Comparison of ENCODE assay signal across 8 cellular contexts in the genomic region with DNA sequence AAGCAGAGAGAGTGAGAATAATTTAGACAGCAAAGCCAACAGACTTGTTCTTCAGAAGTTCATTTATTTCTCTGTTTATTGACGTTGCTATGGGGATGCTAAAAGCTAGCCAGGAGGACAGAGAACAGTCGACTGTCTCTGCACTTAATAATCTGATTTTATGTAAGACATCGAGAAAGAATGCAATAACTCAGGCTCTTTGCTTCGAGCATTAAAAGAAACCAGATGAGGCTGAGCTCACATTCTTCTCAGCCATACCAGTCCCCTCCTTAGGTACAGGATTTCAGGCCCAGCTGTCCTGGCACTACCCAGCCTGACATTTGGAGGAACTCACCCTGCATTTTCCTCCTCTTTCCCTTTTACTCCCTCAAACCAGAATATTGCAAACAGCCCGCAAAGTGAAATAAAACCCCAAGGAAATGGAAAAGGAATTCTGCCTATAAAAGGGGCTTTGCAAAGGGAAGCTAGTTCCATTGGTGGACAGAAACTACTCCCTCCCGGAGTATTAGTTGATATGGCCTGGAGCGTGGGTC. TPM values are rescaled to one million over a fixed set of nuclear protein-coding genes. Genes with fewer than 3 reads are reported as not detected.
DNase-seq lines count a peak whose midpoint lies in the region; ATAC-seq and TF ChIP-seq lines count a peak whose summit lies in the region.
"Had no signal": no experiment of that assay in that cellular context is flagged by ENCODE, and none has a peak within 500 bp of the region (broad histone marks: within the 10 kb centered on the region; RNA-seq: fewer than 3 reads in every experiment).

No MANE protein-coding gene starts in this region.

- H3K27me3 Mint-ChIP-seq in activated naive CD4-positive, alpha-beta T cell treated with anti-CD3 and anti-CD28 coated beads for 36 hours (ENCODE audit: low read depth) = no peaks in the 10 kb centered on the region

- peaks cover 6% of the 10 kb centered on the region for H3K9me3 Mint-ChIP-seq in activated naive CD4-positive, alpha-beta T cell treated with anti-CD3 and anti-CD28 coated beads for 36 hours

- WGBS in thyroid gland, 2 donors = 28% methylated on average over 7 of the region's 7 CpGs

- H3K36me3 ChIP-seq in left lung (no peaks in the 10 kb centered on the region), thyroid gland (no peaks in the 10 kb centered on the region)

- H3K27ac Mint-ChIP-seq in activated naive CD4-positive, alpha-beta T cell treated with anti-CD3 and anti-CD28 coated beads for 36 hours = no peak overlapping the region

- DNase-seq in NCI-H526 (lab: John Stamatoyannopoulos, UW) (peak; percentile 30 to 57), cardiac fibroblast (ENCODE audit: low read depth in 2 of 2) (peak; percentile 85 to 92), left lung (no peak), thyroid gland (no peak), 8988T (no peak), T-helper 9 cell (no peak)
- no peak for DNase-seq in activated naive CD4-positive, alpha-beta T cell treated with anti-CD3 and anti-CD28 coated beads for 36 hours
- DNase-seq: activated gamma-delta T cell treated with Interleukin-2 at 50 U/mL for 16 hours had no signal

- H3K27ac ChIP-seq in left lung (peak overlapping the region; percentile 63 to 81), thyroid gland (peak overlapping the region; percentile 68 to 84 (median 68))

- no peaks in the 10 kb centered on the region for H3K36me3 Mint-ChIP-seq in activated naive CD4-positive, alpha-beta T cell treated with anti-CD3 and anti-CD28 coated beads for 36 hours (ENCODE audit: low read depth)

- H3K9me3 ChIP-seq in left lung (no peaks in the 10 kb centered on the region), thyroid gland (no peaks in the 10 kb centered on the region)

- H3K4me1 ChIP-seq in left lung (peaks cover 6 to 11% of the 10 kb centered on the region in 2 donors), thyroid gland (peaks cover 13 to 28% of the 10 kb centered on the region in 2 donors)

- TF ChIP-seq CTCF in cardiac fibroblast (IDR thresholded peaks at IDR 0.05; ENCODE audit: low read depth, low read length) (no peak), left lung (IDR thresholded peaks at IDR 0.05) (no peak), thyroid gland (IDR thresholded peaks at IDR 0.05) (no peak)

- CTCF ChIA-PET in activated naive CD4-positive, alpha-beta T cell treated with anti-CD3 and anti-CD28 coated beads for 36 hours (lab: Charles Lee) = no interaction called here

- no peak for TF ChIP-seq POLR2A in thyroid gland (IDR thresholded peaks at IDR 0.05)

- H3K4me3 ChIP-seq in cardiac fibroblast (replicated peaks in 1 of 2; ENCODE audit: low read depth in 2 of 2, low read length in 2 of 2) (no peak overlapping the region), left lung (no peak overlapping the region), thyroid gland (replicated peaks in 1 of 3) (no peak overlapping the region)

- intact Hi-C loops in left lung (cut with DNase I) = loop anchor here in 1 of 2 donors (10.0 kb wide), 1 partner anchor 100 kb away; no protein-coding TSS in a partner anchor
- intact Hi-C loops in thyroid gland (cut with DNase I) = no loop called here
- intact Hi-C loops in activated naive CD4-positive, alpha-beta T cell treated with anti-CD3 and anti-CD28 coated beads for 36 hours (cut with micrococcal nuclease) = no loop called here

- no peaks in the 10 kb centered on the region for H3K4me1 Mint-ChIP-seq in activated naive CD4-positive, alpha-beta T cell treated with anti-CD3 and anti-CD28 coated beads for 36 hours (ENCODE audit: low read depth)

- H3K27me3 ChIP-seq in left lung (no peaks in the 10 kb centered on the region), thyroid gland (no peaks in the 10 kb centered on the region)

- ATAC-seq in left lung = peak; percentile 85

- no peak overlapping the region for H3K4me3 Mint-ChIP-seq in activated naive CD4-positive, alpha-beta T cell treated with anti-CD3 and anti-CD28 coated beads for 36 hours

RNA-seq across cellular contexts. Expression of a gene that starts 44.5 kb away (rescaled TPM):
- total RNA-seq in left lung (10 to 100 TPM; 64.3 to 77.5 TPM), thyroid gland (10 to 100 TPM; 23.7 to 43.1 (median 28.0) TPM)
- total RNA-seq in activated naive CD4-positive, alpha-beta T cell treated with anti-CD3 and anti-CD28 coated beads for 36 hours = under 1 TPM; 0.05 to 0.12 TPM

Comparison
In these comparisons a context has a peak if more than half of its experiments do, and no peak if none do; other contexts are left out.
1. DNase-seq: peak in NCI-H526 (2 of 2) and cardiac fibroblast (2 of 2); none in left lung (0 of 2), thyroid gland (0 of 2), activated naive CD4-positive, alpha-beta T cell treated with anti-CD3 and anti-CD28 coated beads for 36 hours (single experiment), 8988T (single experiment) and T-helper 9 cell (single experiment).
2. RNA of a gene that starts 44.5 kb away (total RNA-seq): 64.3 to 77.5 TPM in left lung and 23.7 to 43.1 TPM in thyroid gland; 0.05 to 0.12 TPM in activated naive CD4-positive, alpha-beta T cell treated with anti-CD3 and anti-CD28 coated beads for 36 hours; every median in the first group is over 10 times any median in the second.